ENCODE assay signal across 8 cellular contexts in genomic region chrX:19886375-19886774, GRCh38. TPM values are rescaled to one million over a fixed set of nuclear protein-coding genes. Genes with fewer than 3 reads are reported as not detected.
A peak's percentile ranks its signal among the peaks of the same experiment; 100 is the strongest.
DNase-seq lines count a peak whose midpoint lies in the region; ATAC-seq and TF ChIP-seq lines count a peak whose summit lies in the region.

No MANE protein-coding gene starts in this region.

- TF ChIP-seq CTCF in heart right ventricle (IDR thresholded peaks at IDR 0.05) (no peak), brain microvascular endothelial cell (IDR thresholded peaks at IDR 0.05; ENCODE audit: low read depth, low read length, missing control alignments) (no peak), uterus (IDR thresholded peaks at IDR 0.05) (no peak)

- H3K27ac ChIP-seq in heart right ventricle, result peak overlapping the region in 6 of 10 donors; percentile 76 to 92 (median 81)
- no peak overlapping the region for H3K27ac ChIP-seq in brain microvascular endothelial cell
- no peak overlapping the region for H3K27ac ChIP-seq in mesodermal cell (ENCODE audit: low read depth, low read length, severe bottlenecking)
- H3K27ac ChIP-seq in uterus, result no peak overlapping the region

- H3K9me3 ChIP-seq in heart right ventricle (no peaks in the 10 kb centered on the region), mesodermal cell (ENCODE audit: control insufficient read depth, low read length) (no peaks in the 10 kb centered on the region), uterus (no peaks in the 10 kb centered on the region)

- H3K4me3 ChIP-seq in heart right ventricle (peak overlapping the region; percentile 63 to 81 (median 70)), brain microvascular endothelial cell (ENCODE audit: low read depth, low read length) (peak overlapping the region; percentile 60), mesodermal cell (ENCODE audit: extremely low read depth, insufficient read depth, low read length, poor library complexity, severe bottlenecking) (peak overlapping the region; percentile 57), uterus (peak overlapping the region; percentile 41 to 82)

- intact Hi-C loops in heart right ventricle (cut with DNase I) (loop anchor here in 9 of 10 donors (2.0 to 10.0 kb wide), 10 partner anchors 142 to 512 kb away; no protein-coding TSS in a partner anchor), left ventricle myocardium superior (cut with micrococcal nuclease) (loop anchor here (5.0 to 10.0 kb wide), 3 partner anchors 142 to 502 kb away; no protein-coding TSS in a partner anchor), uterus (cut with DNase I; ENCODE audit: low total_unique reads) (no loop called here)

- TF ChIP-seq POLR2A in uterus (IDR thresholded peaks at IDR 0.05), result no peak

- ATAC-seq in heart right ventricle, result no peak
- no peak for ATAC-seq in left ventricle myocardium superior
- ATAC-seq in HG03097 (IDR thresholded peaks at IDR 0.05; ENCODE audit: low FRiP score, unreplicated experiment), result no peak

- H3K27me3 ChIP-seq in heart right ventricle, result no peaks in the 10 kb centered on the region
- no peaks in the 10 kb centered on the region for H3K27me3 ChIP-seq in brain microvascular endothelial cell (replicated peaks)
- H3K27me3 ChIP-seq in uterus, result no peaks in the 10 kb centered on the region

- 6 to 7% methylated on average over 8 to 10 of the region's 12 CpGs for WGBS in heart right ventricle, 2 donors
- WGBS in mesodermal cell (ENCODE audit: insufficient coverage in 2 of 2), 2 experiments, result 0 to 13% methylated on average over 1 to 2 of the region's 12 CpGs

- peaks cover 0 to 30% (median 0%) of the 10 kb centered on the region in 9 donors for H3K4me1 ChIP-seq in heart right ventricle
- peaks cover 4% of the 10 kb centered on the region for H3K4me1 ChIP-seq in mesodermal cell (ENCODE audit: control insufficient read depth, insufficient read depth, low read length, poor library complexity, severe bottlenecking)
- H3K4me1 ChIP-seq in uterus, result peaks cover 0 to 4% of the 10 kb centered on the region in 2 donors

- H3K36me3 ChIP-seq in heart right ventricle (no peaks in the 10 kb centered on the region), brain microvascular endothelial cell (replicated peaks) (no peaks in the 10 kb centered on the region), mesodermal cell (ENCODE audit: control insufficient read depth, insufficient read depth, low read length) (no peaks in the 10 kb centered on the region), uterus (no peaks in the 10 kb centered on the region)

- DNase-seq in heart right ventricle (no peak), left ventricle myocardium superior (no peak), brain microvascular endothelial cell (no peak), uterus (no peak), NCI-H146 treated with DMSO at 0.1 percent for 48 hours (lab: John Stamatoyannopoulos, UW; ENCODE audit: unreplicated experiment) (no peak), H4 (ENCODE audit: low spot score) (no peak)

- in situ Hi-C loops in brain microvascular endothelial cell (cut with HindIII; ENCODE audit: low pct_ligation_motif_present, low sequenced_read_pairs), result loop anchor here (25.0 kb wide), 1 partner anchor 149 kb away; no protein-coding TSS in a partner anchor

RNA-seq across cellular contexts. Expression of gene SH3KBP1, which starts 1.0 kb away (rescaled TPM):
- total RNA-seq in heart right ventricle (10 to 100 TPM; 18.1 to 59.7 (median 36.7) TPM), left ventricle myocardium superior (73.4 TPM), uterus (10 to 100 TPM in 3 of 4 donors, 1 to 10 TPM in 1; 2.0 to 26.5 (median 14.1) TPM)
- polyA plus RNA-seq in heart right ventricle, result 10 to 100 TPM in 1 of 2 donors, 1 to 10 TPM in 1; 8.1 to 16.7 TPM
- polyA plus RNA-seq in mesodermal cell (2013, experiment 1 of 2), result 32.8 TPM
- 33.1 TPM for polyA plus RNA-seq in mesodermal cell (2013, experiment 2 of 2)
- total RNA-seq in H4 (2014; rRNA removed; shearing (Covaris generic)), result 26.8 and 29.6 TPM in 2 replicates

Comparison
In these comparisons a context has a peak if more than half of its experiments do, and no peak if none do; other contexts are left out.
1. H3K27ac ChIP-seq: peak in heart right ventricle (6 of 10); none in brain microvascular endothelial cell (single experiment), mesodermal cell (single experiment) and uterus (0 of 2).
2. Peak in every context shown above with its lines, with median percentiles within 50 percentile points of each other: H3K4me3 ChIP-seq.